In the genomic region with DNA sequence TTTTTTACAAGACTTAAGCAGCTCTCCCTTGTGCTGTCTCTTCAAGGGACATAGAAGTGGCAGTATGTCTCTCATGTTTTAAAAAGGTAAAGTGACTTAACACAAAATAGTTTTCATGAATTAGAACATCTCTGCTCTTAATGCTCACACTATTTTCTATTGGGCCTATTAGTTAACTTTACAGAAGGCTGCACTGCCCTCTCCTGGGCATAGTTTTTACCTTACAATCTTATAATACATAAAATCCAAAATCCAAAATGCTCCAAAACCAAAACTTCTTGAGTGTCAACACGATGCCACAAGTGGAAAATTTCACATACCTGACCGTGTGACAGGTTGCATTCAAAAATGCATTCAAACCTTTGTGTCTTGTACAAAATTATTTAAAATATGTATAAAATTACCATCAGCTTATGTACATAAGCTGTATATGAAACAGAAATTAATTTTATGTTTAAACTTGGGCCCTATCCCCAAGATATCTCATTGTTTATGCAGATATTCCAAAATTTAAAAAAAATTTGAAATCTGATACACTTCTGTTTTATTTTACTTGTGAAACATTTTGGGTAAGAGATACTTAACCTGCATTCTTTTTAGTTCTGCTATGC, we compare ENCODE assay signal across 8 cellular contexts. TPM values are rescaled to one million over a fixed set of nuclear protein-coding genes. Genes with fewer than 3 reads are reported as not detected.
DNase-seq lines count a peak whose midpoint lies in the region; ATAC-seq and TF ChIP-seq lines count a peak whose summit lies in the region.

No MANE protein-coding gene starts in this region.

- H3K9me3 Mint-ChIP-seq in CD14-positive monocyte (no peaks in the 10 kb centered on the region), MCF 10A (ENCODE audit: unreplicated experiment) (no peaks in the 10 kb centered on the region)

- BruUV-seq in MCF 10A (replicated peaks; lab: Mats Ljungman, UMichigan), result TSS peak; percentile 4

- peaks cover 5 to 27% of the 10 kb centered on the region in 2 donors for H3K4me1 ChIP-seq in left lung

- POLR2A ChIA-PET in MCF 10A (lab: Yijun Ruan, JAX), result interaction anchor here (0.5 to 3.2 kb wide), 11 partner anchors 11 to 582 kb away, joined by 3 to 47 read pairs (median 4); partner anchors contain the start of gene TES

- no peak overlapping the region for H3K4me3 Mint-ChIP-seq in CD14-positive monocyte
- no peak overlapping the region for H3K4me3 Mint-ChIP-seq in T-helper 17 cell
- no peak overlapping the region for H3K4me3 Mint-ChIP-seq in MCF 10A (ENCODE audit: unreplicated experiment)

- H3K36me3 Mint-ChIP-seq in CD14-positive monocyte (peaks cover 32 to 42% of the 10 kb centered on the region in 2 donors), T-helper 17 cell (ENCODE audit: low read depth) (peaks cover 2% of the 10 kb centered on the region), MCF 10A (ENCODE audit: insufficient read depth, unreplicated experiment) (peaks cover 40% of the 10 kb centered on the region)

- CTCF ChIA-PET in MCF 10A (lab: Yijun Ruan, JAX), result interaction anchor here (0.6 to 14.6 kb wide), 39 partner anchors 9 to 945 kb away, joined by 3 to 409 read pairs (median 6); partner anchors contain the start of gene TES

- H3K9me3 ChIP-seq in T-helper 17 cell (ENCODE audit: control insufficient read depth, low read length, poor library complexity, severe bottlenecking) (no peaks in the 10 kb centered on the region), left lung (no peaks in the 10 kb centered on the region)

- TF ChIP-seq CTCF in CD14-positive monocyte (IDR thresholded peaks at IDR 0.05) (peak; percentile 76), LNCAP (IDR thresholded peaks at IDR 0.05) (peak; percentile 57), MCF 10A (IDR thresholded peaks at IDR 0.05; ENCODE audit: unreplicated experiment) (peak; percentile 32), left lung (IDR thresholded peaks at IDR 0.05) (peak; percentile 35 to 38)

- intact Hi-C loops in CD14-positive monocyte (cut with micrococcal nuclease) (loop anchor here (2.0 to 10.0 kb wide), 3 partner anchors 53 to 101 kb away; no protein-coding TSS in a partner anchor), MCF 10A (cut with micrococcal nuclease) (loop anchor here (1.0 to 5.0 kb wide), 3 partner anchors 56 to 351 kb away; no protein-coding TSS in a partner anchor), left lung (cut with DNase I) (loop anchor here (5.0 to 10.0 kb wide), 2 partner anchors 54 to 61 kb away; no protein-coding TSS in a partner anchor)

- H3K27ac Mint-ChIP-seq in CD14-positive monocyte (no peak overlapping the region), T-helper 17 cell (peak overlapping the region; percentile 19), MCF 10A (ENCODE audit: low read depth, unreplicated experiment) (no peak overlapping the region)

- H3K27me3 ChIP-seq in left lung, result no peaks in the 10 kb centered on the region

- peaks cover 0 to 17% of the 10 kb centered on the region in 2 donors for H3K36me3 ChIP-seq in left lung

- H3K4me3 ChIP-seq in left lung, result no peak overlapping the region

- H3K27me3 Mint-ChIP-seq in CD14-positive monocyte (ENCODE audit: low read depth in 3 of 3) (no peaks in the 10 kb centered on the region), T-helper 17 cell (no peaks in the 10 kb centered on the region), MCF 10A (ENCODE audit: insufficient read depth, unreplicated experiment) (no peaks in the 10 kb centered on the region)

- no peak overlapping the region for H3K27ac ChIP-seq in left lung

- DNase-seq in CD14-positive monocyte (ENCODE audit: low spot score) (no peak), T-helper 17 cell (peak; percentile 16 to 31 (median 23)), MCF 10A (ENCODE audit: unreplicated experiment) (peak; percentile 68), left lung (no peak)
- peak; percentile 20 for DNase-seq in stimulated activated naive CD4-positive, alpha-beta T cell treated with Interleukin-2 at 50 U/mL for 16 hours (lab: John Stamatoyannopoulos, UW)

- peaks cover 36% of the 10 kb centered on the region for H3K4me1 Mint-ChIP-seq in CD14-positive monocyte
- H3K4me1 Mint-ChIP-seq in T-helper 17 cell, result peaks cover 32% of the 10 kb centered on the region
- peaks cover 9% of the 10 kb centered on the region for H3K4me1 Mint-ChIP-seq in MCF 10A (ENCODE audit: insufficient read depth, unreplicated experiment)

- ATAC-seq in GM18909 (IDR thresholded peaks at IDR 0.05; ENCODE audit: poor library complexity, unreplicated experiment), result peak; percentile 77
- ATAC-seq in T-helper 17 cell, result peak; percentile 83
- peak; percentile 73 for ATAC-seq in left lung
- no peak for ATAC-seq in GM21723 (IDR thresholded peaks at IDR 0.05; ENCODE audit: unreplicated experiment)

RNA-seq across cellular contexts. Expression of gene TES, which starts 25.8 kb away (rescaled TPM):
- polyA plus RNA-seq in CD14-positive monocyte, result 100 to 1,000 TPM in 1 of 2 donors, 10 to 100 TPM in 1; 89.0 to 104 TPM
- 100 to 1,000 TPM; 107 to 108 TPM for total RNA-seq in T-helper 17 cell
- 150 and 162 TPM in 2 replicates for total RNA-seq in MCF 10A (2022)
- total RNA-seq in left lung, result 100 to 1,000 TPM in 1 of 2 donors, 10 to 100 TPM in 1; 86.9 to 113 TPM

Comparison
In these comparisons a context has a peak if more than half of its experiments do, and no peak if none do; other contexts are left out.
1. DNase-seq: peak in T-helper 17 cell (3 of 3), MCF 10A (single experiment) and stimulated activated naive CD4-positive, alpha-beta T cell treated with Interleukin-2 at 50 U/mL for 16 hours (single experiment); none in CD14-positive monocyte (single experiment) and left lung (0 of 2).
2. Peak in every context shown above with its lines, with median percentiles within 50 percentile points of each other: CTCF ChIP-seq.